Comparison of ENCODE assay signal across 8 cellular contexts in genomic region chr17:74852237-74853047, GRCh38. TPM values are rescaled to one million over a fixed set of nuclear protein-coding genes. Genes with fewer than 3 reads are reported as not detected.
A peak's percentile ranks its signal among the peaks of the same experiment; 100 is the strongest.
DNase-seq lines count a peak whose midpoint lies in the region; ATAC-seq, FAIRE-seq and TF ChIP-seq lines count a peak whose summit lies in the region.

No MANE protein-coding gene starts in this region.

- no peak for TF ChIP-seq CTCF in D721Med (IDR thresholded peaks at IDR 0.05; ENCODE audit: insufficient read depth, missing control alignments)

- no peaks in the 10 kb centered on the region for H3K36me3 Mint-ChIP-seq in activated naive CD4-positive, alpha-beta T cell treated with anti-CD3 and anti-CD28 coated beads, Interleukin-2, amount 50 U/mL, for 24 hours

- H3K9me3 ChIP-seq in mesodermal cell (ENCODE audit: control insufficient read depth, low read length) = no peaks in the 10 kb centered on the region

- H3K27ac Mint-ChIP-seq in activated naive CD4-positive, alpha-beta T cell treated with anti-CD3 and anti-CD28 coated beads, Interleukin-2, amount 50 U/mL, for 24 hours = no peak overlapping the region

- peaks cover 28% of the 10 kb centered on the region for H3K27me3 Mint-ChIP-seq in activated naive CD4-positive, alpha-beta T cell treated with anti-CD3 and anti-CD28 coated beads, Interleukin-2, amount 50 U/mL, for 24 hours

- H3K27ac ChIP-seq in mesodermal cell (ENCODE audit: low read depth, low read length, severe bottlenecking) = no peak overlapping the region
- H3K27ac ChIP-seq in caudate nucleus (ENCODE audit: low read depth, low read length) = no peak overlapping the region

- FAIRE-seq in D721Med (lab: Jason Lieb, UNC) = no peak

- DNase-seq in D721Med (ENCODE audit: insufficient read length, low spot score) (peak; percentile 57), NCI-H82 treated with DMSO at 0.1 percent for 48 hours (lab: John Stamatoyannopoulos, UW; ENCODE audit: unreplicated experiment) (peak; percentile 32), caudate nucleus (lab: John Stamatoyannopoulos, UW) (no peak), COR-L47 (lab: John Stamatoyannopoulos, UW) (no peak)

- H3K4me1 Mint-ChIP-seq in activated naive CD4-positive, alpha-beta T cell treated with anti-CD3 and anti-CD28 coated beads, Interleukin-2, amount 50 U/mL, for 24 hours = peaks cover 6% of the 10 kb centered on the region

- peak overlapping the region; percentile 27 for H3K4me3 ChIP-seq in mesodermal cell (ENCODE audit: extremely low read depth, insufficient read depth, low read length, poor library complexity, severe bottlenecking)

- 7 to 17% methylated on average over 64 to 69 of the region's 76 CpGs for WGBS in mesodermal cell (ENCODE audit: insufficient coverage in 2 of 2), 2 experiments

- no peaks in the 10 kb centered on the region for H3K4me1 ChIP-seq in mesodermal cell (ENCODE audit: control insufficient read depth, insufficient read depth, low read length, poor library complexity, severe bottlenecking)

- ATAC-seq in HG02588 (IDR thresholded peaks at IDR 0.05; ENCODE audit: unreplicated experiment) = no peak
- no peak for ATAC-seq in GM18858 (IDR thresholded peaks at IDR 0.05; ENCODE audit: unreplicated experiment)

- peak overlapping the region; percentile 85 for H3K4me3 Mint-ChIP-seq in activated naive CD4-positive, alpha-beta T cell treated with anti-CD3 and anti-CD28 coated beads, Interleukin-2, amount 50 U/mL, for 24 hours

- H3K36me3 ChIP-seq in mesodermal cell (ENCODE audit: control insufficient read depth, insufficient read depth, low read length) = no peaks in the 10 kb centered on the region

- no peaks in the 10 kb centered on the region for H3K9me3 Mint-ChIP-seq in activated naive CD4-positive, alpha-beta T cell treated with anti-CD3 and anti-CD28 coated beads, Interleukin-2, amount 50 U/mL, for 24 hours

RNA-seq across cellular contexts. Expression of gene GRIN2C, which starts 7.2 kb away (rescaled TPM):
- 0.41 TPM for polyA plus RNA-seq in mesodermal cell (2013, experiment 1 of 2)
- polyA plus RNA-seq in mesodermal cell (2013, experiment 2 of 2) = 0.25 TPM

RNA-seq across cellular contexts. Expression of gene FDXR, which starts 20.4 kb away (rescaled TPM):
- 23.7 TPM for polyA plus RNA-seq in mesodermal cell (2013, experiment 1 of 2)
- polyA plus RNA-seq in mesodermal cell (2013, experiment 2 of 2) = 21.1 TPM

RNA-seq across cellular contexts. Expression of gene FADS6, which starts 41.0 kb away (rescaled TPM):
- polyA plus RNA-seq in mesodermal cell (2013, experiment 1 of 2) = not detected
- not detected for polyA plus RNA-seq in mesodermal cell (2013, experiment 2 of 2)

Comparison
In these comparisons a context has a peak if more than half of its experiments do, and no peak if none do; other contexts are left out.
1. DNase-seq: peak in D721Med (single experiment) and NCI-H82 treated with DMSO at 0.1 percent for 48 hours (single experiment); none in caudate nucleus (0 of 61) and COR-L47 (single experiment).